In genomic region chr3:177111541-177111949, GRCh38 we compare ENCODE assay signal across 12 cellular contexts.
DNase-seq lines count a peak whose midpoint lies in the region; ATAC-seq and TF ChIP-seq lines count a peak whose summit lies in the region.
"Had no signal": no experiment of that assay in that cellular context is flagged by ENCODE, and none has a peak within 500 bp of the region (broad histone marks: within the 10 kb centered on the region; RNA-seq: fewer than 3 reads in every experiment).

No MANE protein-coding gene starts in this region.

- H3K27me3 ChIP-seq in WERI-Rb-1 (ENCODE audit: insufficient read depth, low read depth, severe bottlenecking) = no peaks in the 10 kb centered on the region
- H3K27me3 ChIP-seq: dorsolateral prefrontal cortex, heart left ventricle had no signal

- no peaks in the 10 kb centered on the region for H3K9me3 Mint-ChIP-seq in HFFc6

- no peak for DNase-seq in activated CD4-positive, CD25-positive, alpha-beta regulatory T cell (lab: John Stamatoyannopoulos, UW)
- DNase-seq in WERI-Rb-1 (peak; percentile 47), renal cortical epithelial cell (ENCODE audit: low read depth) (peak; percentile 41), T-helper 2 cell (no peak), NCI-H526 treated with DMSO at 0.1 percent for 48 hours (lab: John Stamatoyannopoulos, UW) (no peak), HFFc6 (no peak)
- DNase-seq: activated naive CD4-positive, alpha-beta T cell treated with anti-CD3 and anti-CD28 coated beads, Interleukin-2, amount 10 ng/mL, durations not matched to agents 7 days and 5 days; dorsolateral prefrontal cortex; heart left ventricle; NCI-H1092 had no signal

- no peak overlapping the region for H3K4me3 ChIP-seq in WERI-Rb-1 (ENCODE audit: low read depth, low read length)
- H3K4me3 ChIP-seq: dorsolateral prefrontal cortex, heart left ventricle had no signal

- no peaks in the 10 kb centered on the region for H3K27me3 Mint-ChIP-seq in HFFc6 (ENCODE audit: insufficient read depth)
- H3K27me3 Mint-ChIP-seq: activated naive CD4-positive, alpha-beta T cell treated with anti-CD3 and anti-CD28 coated beads, Interleukin-2, amount 10 ng/mL, durations not matched to agents 7 days and 5 days had no signal

- ATAC-seq in activated CD4-positive, CD25-positive, alpha-beta regulatory T cell treated with anti-CD3 and anti-CD28 coated beads, Interleukin-2, amount 50 U/mL, for 24 hours = peak; percentile 38 to 44
- peak; percentile 51 for ATAC-seq in HG02938 (IDR thresholded peaks at IDR 0.05; ENCODE audit: unreplicated experiment)
- ATAC-seq: heart left ventricle had no signal

- peaks cover 6% of the 10 kb centered on the region; the same call in 1 of the 2 replicates for H3K36me3 Mint-ChIP-seq in HFFc6 (ENCODE audit: low read depth)

- H3K4me1 Mint-ChIP-seq in HFFc6 (ENCODE audit: low read depth) = peaks cover 41% of the 10 kb centered on the region

- H3K27ac Mint-ChIP-seq in HFFc6 = no peak overlapping the region
- H3K27ac Mint-ChIP-seq: activated naive CD4-positive, alpha-beta T cell treated with anti-CD3 and anti-CD28 coated beads, Interleukin-2, amount 10 ng/mL, durations not matched to agents 7 days and 5 days had no signal

- TF ChIP-seq CTCF in WERI-Rb-1 (IDR thresholded peaks at IDR 0.05; ENCODE audit: low read depth, low read length) (no peak), HFFc6 (IDR thresholded peaks at IDR 0.05) (no peak)

- peak overlapping the region; percentile 18; the same call in 1 of the 2 replicates for H3K27ac ChIP-seq in WERI-Rb-1
- H3K27ac ChIP-seq: heart left ventricle had no signal

- no peaks in the 10 kb centered on the region for H3K36me3 ChIP-seq in WERI-Rb-1
- H3K36me3 ChIP-seq: heart left ventricle had no signal

- no peak overlapping the region for H3K4me3 Mint-ChIP-seq in HFFc6
- H3K4me3 Mint-ChIP-seq: activated naive CD4-positive, alpha-beta T cell treated with anti-CD3 and anti-CD28 coated beads, Interleukin-2, amount 10 ng/mL, durations not matched to agents 7 days and 5 days had no signal

- no peaks in the 10 kb centered on the region for H3K9me3 ChIP-seq in WERI-Rb-1 (ENCODE audit: severe bottlenecking)
- H3K9me3 ChIP-seq: heart left ventricle had no signal

Comparison
In these comparisons a context has a peak if more than half of its experiments do, and no peak if none do; other contexts are left out.
1. DNase-seq: peak in WERI-Rb-1 (single experiment) and renal cortical epithelial cell (single experiment); none in activated CD4-positive, CD25-positive, alpha-beta regulatory T cell (0 of 4), T-helper 2 cell (0 of 5), NCI-H526 treated with DMSO at 0.1 percent for 48 hours (single experiment) and HFFc6 (single experiment).